21 cellular contexts compared by ENCODE assay signal in genomic region chr4:86615501-86615900, GRCh38. TPM values are rescaled to one million over a fixed set of nuclear protein-coding genes. Genes with fewer than 3 reads are reported as not detected.
DNase-seq lines count a peak whose midpoint lies in the region; ATAC-seq and TF ChIP-seq lines count a peak whose summit lies in the region.
"Had no signal": no experiment of that assay in that cellular context is flagged by ENCODE, and none has a peak within 500 bp of the region (broad histone marks: within the 10 kb centered on the region; RNA-seq: fewer than 3 reads in every experiment).

No MANE protein-coding gene starts in this region.

- WGBS in thyroid gland, 2 donors, result 83% methylated on average over 1 of the region's 1 CpG

- no peaks in the 10 kb centered on the region for H3K36me3 ChIP-seq in WERI-Rb-1
- no peaks in the 10 kb centered on the region for H3K36me3 ChIP-seq in thyroid gland

- intact Hi-C loops in thyroid gland (cut with DNase I), result no loop called here

- H3K27me3 ChIP-seq in WERI-Rb-1 (ENCODE audit: insufficient read depth, low read depth, severe bottlenecking) (no peaks in the 10 kb centered on the region), thyroid gland (no peaks in the 10 kb centered on the region)

- TF ChIP-seq CTCF in WERI-Rb-1 (IDR thresholded peaks at IDR 0.05; ENCODE audit: low read depth, low read length), result no peak
- no peak for TF ChIP-seq CTCF in thyroid gland (IDR thresholded peaks at IDR 0.05)

- peak; percentile 75 for ATAC-seq in HG02884 (IDR thresholded peaks at IDR 0.05; ENCODE audit: unreplicated experiment)
- ATAC-seq in HG03354 (IDR thresholded peaks at IDR 0.05; ENCODE audit: poor library complexity, severe bottlenecking, unreplicated experiment), result no peak
- ATAC-seq: CD8-positive, alpha-beta T cell; T-cell had no signal

- no peak overlapping the region; the same call in 1 of the 2 replicates for H3K4me3 ChIP-seq in WERI-Rb-1 (ENCODE audit: low read depth, low read length)
- no peak overlapping the region for H3K4me3 ChIP-seq in thyroid gland (replicated peaks in 1 of 3)

- H3K4me1 ChIP-seq in thyroid gland, result peaks cover 5 to 15% of the 10 kb centered on the region in 2 donors
- H3K4me1 ChIP-seq: Caco-2 had no signal

- H3K27ac ChIP-seq in WERI-Rb-1 (peak overlapping the region; percentile 71), thyroid gland (peak overlapping the region in 2 of 3 donors; percentile 33 to 58)
- H3K27ac ChIP-seq: 22Rv1, C4-2B, RWPE1 had no signal

- H3K9me3 ChIP-seq in WERI-Rb-1 (ENCODE audit: severe bottlenecking) (no peaks in the 10 kb centered on the region), thyroid gland (no peaks in the 10 kb centered on the region)
- H3K9me3 ChIP-seq: Caco-2 had no signal

- DNase-seq in DMS 273 (lab: John Stamatoyannopoulos, UW; ENCODE audit: unreplicated experiment) (peak; percentile 16), DMS 273 treated with DMSO at 0.1 percent for 48 hours (lab: John Stamatoyannopoulos, UW) (no peak), WERI-Rb-1 (peak; percentile 25), thyroid gland (no peak), NCI-H1105 (lab: John Stamatoyannopoulos, UW) (no peak)
- DNase-seq in stimulated activated CD4-positive, alpha-beta T cell treated with anti-CD3 and anti-CD28 coated beads, Interleukin-15, amount 100 ng/mL, for 24 hours, result no peak
- DNase-seq: Caco-2; CD8-positive, alpha-beta T cell; H7; NCI-H1092 treated with DMSO at 0.1 percent for 48 hours; NCI-H146; NCI-H2029; NCI-H446 treated with DMSO at 0.1 percent for 48 hours; NCI-H69; SHP77; T-cell had no signal

- TF ChIP-seq POLR2A in thyroid gland (IDR thresholded peaks at IDR 0.05), result no peak

RNA-seq across cellular contexts. Expression of gene PTPN13, which starts 21.4 kb away (rescaled TPM):
- 10 to 100 TPM; 49.7 to 89.5 (median 64.0) TPM for total RNA-seq in thyroid gland

Comparison
In these comparisons a context has a peak if more than half of its experiments do, and no peak if none do; other contexts are left out.
1. DNase-seq: peak in DMS 273 (single experiment) and WERI-Rb-1 (single experiment); none in DMS 273 treated with DMSO at 0.1 percent for 48 hours (single experiment), thyroid gland (0 of 2), stimulated activated CD4-positive, alpha-beta T cell treated with anti-CD3 and anti-CD28 coated beads, Interleukin-15, amount 100 ng/mL, for 24 hours (single experiment) and NCI-H1105 (single experiment).